Comparison of ENCODE assay signal across 1 cellular context in genomic region chr15:73741401-73741836, GRCh38.
TF ChIP-seq lines count a peak whose summit lies in the region.

No MANE protein-coding gene starts in this region.

TF ChIP-seq in WTC11, 78 proteins besides CTCF, POLR2A, EP300 and RAD21 (continued from another document):
- no peak for TF ChIP-seq HMGXB4 (CRISPR knock-in tag; IDR thresholded peaks at IDR 0.05)
- TF ChIP-seq EMX1 (CRISPR knock-in tag; IDR thresholded peaks at IDR 0.05): no peak
- no peak for TF ChIP-seq ZNF671 (CRISPR knock-in tag; IDR thresholded peaks at IDR 0.05)
- TF ChIP-seq CREM (CRISPR knock-in tag; IDR thresholded peaks at IDR 0.05): no peak
- no peak for TF ChIP-seq ZNF219 (CRISPR knock-in tag; IDR thresholded peaks at IDR 0.05; ENCODE audit: borderline replicate concordance)
- no peak for TF ChIP-seq RORB (CRISPR knock-in tag; IDR thresholded peaks at IDR 0.05)
- no peak for TF ChIP-seq ATF2 (CRISPR knock-in tag; IDR thresholded peaks at IDR 0.05; ENCODE audit: borderline replicate concordance, low read depth)
- no peak for TF ChIP-seq JAZF1 (CRISPR knock-in tag; IDR thresholded peaks at IDR 0.05)
- TF ChIP-seq ZNF396 (CRISPR knock-in tag; IDR thresholded peaks at IDR 0.05; ENCODE audit: borderline replicate concordance): no peak
- no peak for TF ChIP-seq ZBTB21 (CRISPR knock-in tag; IDR thresholded peaks at IDR 0.05; ENCODE audit: borderline replicate concordance)
- TF ChIP-seq ATF6 (CRISPR knock-in tag; IDR thresholded peaks at IDR 0.05): no peak
- no peak for TF ChIP-seq AFF4 (CRISPR knock-in tag; IDR thresholded peaks at IDR 0.05; ENCODE audit: borderline replicate concordance)
- TF ChIP-seq ATF1 (CRISPR knock-in tag; IDR thresholded peaks at IDR 0.05): no peak
- TF ChIP-seq HMGA2 (CRISPR knock-in tag; IDR thresholded peaks at IDR 0.05): no peak
